In the genomic region with DNA sequence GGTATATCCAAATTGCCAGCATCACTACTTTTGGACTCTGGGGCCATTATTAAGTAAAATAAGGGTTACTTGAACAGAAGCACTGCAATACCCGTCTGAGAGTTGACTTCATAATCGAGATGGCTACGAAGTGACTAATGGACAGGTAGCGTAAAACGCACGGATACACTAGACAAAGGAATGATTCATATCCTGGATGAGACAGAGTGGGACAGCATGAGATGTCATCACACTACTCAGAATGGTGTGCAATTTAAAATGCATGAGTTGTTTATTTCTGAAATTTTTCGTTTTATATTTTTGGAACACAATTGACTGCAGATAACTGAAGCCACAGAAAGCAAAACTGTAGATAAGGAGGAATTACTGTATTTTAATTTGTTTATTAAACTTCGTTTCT, we compare ENCODE assay signal across 15 cellular contexts.
A peak's percentile ranks its signal among the peaks of the same experiment; 100 is the strongest.
DNase-seq lines count a peak whose midpoint lies in the region; TF ChIP-seq lines count a peak whose summit lies in the region.
"Had no signal": no experiment of that assay in that cellular context is flagged by ENCODE, and none has a peak within 500 bp of the region (broad histone marks: within the 10 kb centered on the region; RNA-seq: fewer than 3 reads in every experiment).

No MANE protein-coding gene starts in this region.

- peak; percentile 10 for DNase-seq in 8988T
- DNase-seq in H4 (ENCODE audit: low spot score): peak; percentile 41
- peak; percentile 97 for DNase-seq in RKO (ENCODE audit: low spot score)
- peak; percentile 45 for DNase-seq in epithelial cell of proximal tubule (ENCODE audit: low read depth)
- DNase-seq in GDM1 (lab: John Stamatoyannopoulos, UW): no peak
- DNase-seq in immature natural killer cell: no peak
- no peak for DNase-seq in NCI-H82 (lab: John Stamatoyannopoulos, UW)
- DNase-seq in NCI-H526 (lab: John Stamatoyannopoulos, UW): no peak
- DNase-seq: activated CD4-positive, alpha-beta memory T cell treated with anti-CD3 and anti-CD28 coated beads for 36 hours; activated gamma-delta T cell; mucosa of descending colon; OCI-M1; stimulated activated naive B cell treated with anti-CD40 and anti-IgM and Interleukin-4, amounts not matched to agents 10 μg/mL and 1 μg/mL and 100 μg/mL, for 72 hours had no signal

- H3K36me3 Mint-ChIP-seq in immature natural killer cell: peaks cover 0 to 8% (median 0%) of the 10 kb centered on the region in 3 donors

- H3K27ac Mint-ChIP-seq in immature natural killer cell: no peak overlapping the region
- H3K27ac Mint-ChIP-seq: activated CD4-positive, alpha-beta memory T cell treated with anti-CD3 and anti-CD28 coated beads for 36 hours; B cell; stimulated activated naive B cell treated with anti-CD40 and anti-IgM and Interleukin-4, amounts not matched to agents 10 μg/mL and 1 μg/mL and 100 μg/mL, for 72 hours had no signal

- no peak for TF ChIP-seq CTCF in epithelial cell of proximal tubule (conservative IDR thresholded peaks at IDR 0.05; ENCODE audit: low read depth, low read length)

- peaks cover 0 to 2% (median 0%) of the 10 kb centered on the region in 3 donors for H3K27me3 Mint-ChIP-seq in immature natural killer cell (ENCODE audit: low read depth in 3 of 3)
- H3K27me3 Mint-ChIP-seq: activated CD4-positive, alpha-beta memory T cell treated with anti-CD3 and anti-CD28 coated beads for 36 hours; B cell; central memory CD8-positive, alpha-beta T cell; stimulated activated naive B cell treated with anti-CD40 and anti-IgM and Interleukin-4, amounts not matched to agents 10 μg/mL and 1 μg/mL and 100 μg/mL, for 72 hours had no signal

- H3K4me1 Mint-ChIP-seq in immature natural killer cell: peaks cover 14 to 21% of the 10 kb centered on the region in 2 donors
- H3K4me1 Mint-ChIP-seq: B cell had no signal

- no peak overlapping the region for H3K4me3 Mint-ChIP-seq in immature natural killer cell
- H3K4me3 Mint-ChIP-seq: activated CD4-positive, alpha-beta memory T cell treated with anti-CD3 and anti-CD28 coated beads for 36 hours; B cell; central memory CD8-positive, alpha-beta T cell; stimulated activated naive B cell treated with anti-CD40 and anti-IgM and Interleukin-4, amounts not matched to agents 10 μg/mL and 1 μg/mL and 100 μg/mL, for 72 hours had no signal

- no peaks in the 10 kb centered on the region for H3K9me3 Mint-ChIP-seq in immature natural killer cell
- H3K9me3 Mint-ChIP-seq: activated CD4-positive, alpha-beta memory T cell treated with anti-CD3 and anti-CD28 coated beads for 36 hours; central memory CD8-positive, alpha-beta T cell; stimulated activated naive B cell treated with anti-CD40 and anti-IgM and Interleukin-4, amounts not matched to agents 10 μg/mL and 1 μg/mL and 100 μg/mL, for 72 hours had no signal

- H3K4me3 ChIP-seq in epithelial cell of proximal tubule (ENCODE audit: low read depth, low read length): no peak overlapping the region
- H3K4me3 ChIP-seq: mucosa of descending colon had no signal

Comparison
In these comparisons a context has a peak if more than half of its experiments do, and no peak if none do; other contexts are left out.
1. DNase-seq: peak in 8988T (single experiment), H4 (single experiment), RKO (single experiment) and epithelial cell of proximal tubule (single experiment); none in GDM1 (single experiment), immature natural killer cell (0 of 3), NCI-H82 (single experiment) and NCI-H526 (0 of 2).